In genomic region chr12:64137117-64137516, GRCh38 we compare ENCODE assay signal across 16 cellular contexts.
DNase-seq lines count a peak whose midpoint lies in the region; ATAC-seq and TF ChIP-seq lines count a peak whose summit lies in the region.
"Had no signal": no experiment of that assay in that cellular context is flagged by ENCODE, and none has a peak within 500 bp of the region (broad histone marks: within the 10 kb centered on the region; RNA-seq: fewer than 3 reads in every experiment).

No MANE protein-coding gene starts in this region.

- peak; percentile 33 for DNase-seq in GM23248
- DNase-seq in PC-3, result peak; percentile 47
- DNase-seq in fibroblast of peridontal ligament (ENCODE audit: extremely low read depth), result peak; percentile 25
- DNase-seq in T1000 (lab: John Stamatoyannopoulos, UW), result no peak
- no peak for DNase-seq in activated CD4-positive, alpha-beta T cell treated with anti-CD3 and anti-CD28 coated beads, Interleukin-2, amount 50 U/mL, for 4 hours
- DNase-seq: CD4-positive, alpha-beta memory T cell; DMS153; H7; NCI-H1092 treated with DMSO at 0.1 percent for 48 hours; NCI-H1694; NCI-H2081 treated with DMSO at 0.1 percent for 48 hours; NCI-H226; NCI-H524 treated with DMSO at 0.1 percent for 48 hours; SW 1271 had no signal

- no TSS peak for BruUV-seq in PC-3 (replicated peaks; lab: Mats Ljungman, UMichigan)

- H3K4me3 ChIP-seq in ACC112 (ENCODE audit: low read depth, low read length) (no peak overlapping the region), GM23248 (no peak overlapping the region), PC-3 (ENCODE audit: low read length) (no peak overlapping the region)

- H3K27ac ChIP-seq in ACC112 (ENCODE audit: low read depth, low read length) (peak overlapping the region; percentile 68), GM23248 (peak overlapping the region; percentile 63), PC-3 (ENCODE audit: low read length) (peak overlapping the region; percentile 78)

- CTCF ChIA-PET in PC-3 (lab: Charles Lee), result no interaction called here

- POLR2A ChIA-PET in PC-3 (lab: Charles Lee; ENCODE audit: unreplicated experiment), result no interaction called here

- in situ Hi-C loops in GM23248 (cut with MboI), result no loop called here

- H3K79me2 ChIP-seq in ACC112 (ENCODE audit: control insufficient read depth, insufficient read depth, low read length, unreplicated experiment) (no peaks in the 10 kb centered on the region), GM23248 (ENCODE audit: insufficient read depth) (peaks cover 10% of the 10 kb centered on the region), PC-3 (ENCODE audit: low read length) (no peaks in the 10 kb centered on the region)

- H3F3A ChIP-seq in GM23248 (ENCODE audit: insufficient read depth) (peaks cover 52% of the 10 kb centered on the region), PC-3 (ENCODE audit: low read length, unreplicated experiment) (no peaks in the 10 kb centered on the region)

- H3K4me1 ChIP-seq in ACC112 (ENCODE audit: control insufficient read depth, insufficient read depth, low read length, unreplicated experiment) (peaks cover 14% of the 10 kb centered on the region), GM23248 (ENCODE audit: insufficient read depth) (peaks cover 23% of the 10 kb centered on the region), PC-3 (ENCODE audit: insufficient read depth, low read length) (peaks cover 12% of the 10 kb centered on the region)

- H3K4me2 ChIP-seq in GM23248 (ENCODE audit: unreplicated experiment) (peak overlapping the region; percentile 22), PC-3 (ENCODE audit: low read length) (no peak overlapping the region)

- H2AFZ ChIP-seq in ACC112 (ENCODE audit: low read length, unreplicated experiment), result no peak overlapping the region
- H2AFZ ChIP-seq in GM23248, result no peak overlapping the region
- H2AFZ ChIP-seq in PC-3 (ENCODE audit: low read length), result no peak overlapping the region

- H3K9me2 ChIP-seq in GM23248 (ENCODE audit: insufficient read depth) (no peaks in the 10 kb centered on the region), PC-3 (replicated peaks; ENCODE audit: low read length) (no peaks in the 10 kb centered on the region)

- ATAC-seq in PC-3, result peak; percentile 67
- ATAC-seq in GM19463 (IDR thresholded peaks at IDR 0.05; ENCODE audit: unreplicated experiment), result no peak

- H3K36me3 ChIP-seq in ACC112 (ENCODE audit: insufficient read depth, low read length), result peaks cover 24% of the 10 kb centered on the region
- H3K36me3 ChIP-seq in GM23248 (ENCODE audit: low read depth), result peaks cover 38% of the 10 kb centered on the region
- peaks cover 33% of the 10 kb centered on the region for H3K36me3 ChIP-seq in PC-3 (ENCODE audit: low read depth, low read length)

- H3K9me3 ChIP-seq in GM23248 (ENCODE audit: low read depth), result no peaks in the 10 kb centered on the region
- no peaks in the 10 kb centered on the region; the same call in 1 of the 2 replicates for H3K9me3 ChIP-seq in PC-3 (ENCODE audit: low read length)

- TF ChIP-seq CTCF in PC-3 (conservative IDR thresholded peaks at IDR 0.05; ENCODE audit: low read depth, low read length), result no peak

- H3K9ac ChIP-seq in GM23248, result peak overlapping the region; percentile 45; the same call in 1 of the 2 replicates
- peak overlapping the region; percentile 39; the same call in 1 of the 2 replicates for H3K9ac ChIP-seq in PC-3 (ENCODE audit: low read length)

- 28 to 39% methylated on average over 5 to 6 of the region's 6 CpGs for WGBS in GM23248 (ENCODE audit: low coverage in 1 of 2, low lambda C conversion rate in 2 of 2, missing lambda C conversion rate in 2 of 2), 2 experiments

- H4K20me1 ChIP-seq in GM23248 (ENCODE audit: insufficient read depth) (no peaks in the 10 kb centered on the region), PC-3 (ENCODE audit: low read length) (no peaks in the 10 kb centered on the region)

- H3K27me3 ChIP-seq in ACC112 (ENCODE audit: insufficient read depth, low read length) (no peaks in the 10 kb centered on the region), GM23248 (replicated peaks; ENCODE audit: insufficient read depth) (no peaks in the 10 kb centered on the region), PC-3 (ENCODE audit: low read length) (no peaks in the 10 kb centered on the region)

- intact Hi-C loops in PC-3 (cut with micrococcal nuclease), result no loop called here

Comparison
In these comparisons a context has a peak if more than half of its experiments do, and no peak if none do; other contexts are left out.
1. DNase-seq: peak in GM23248 (single experiment), PC-3 (single experiment) and fibroblast of peridontal ligament (single experiment); none in T1000 (single experiment) and activated CD4-positive, alpha-beta T cell treated with anti-CD3 and anti-CD28 coated beads, Interleukin-2, amount 50 U/mL, for 4 hours (0 of 2).
2. Peak in every context shown above with its lines, with median percentiles within 50 percentile points of each other: H3K27ac ChIP-seq.